Comparison of ENCODE assay signal across 23 cellular contexts in genomic region chr6:79145301-79145700, GRCh38.
"Had no signal": no experiment of that assay in that cellular context is flagged by ENCODE, and none has a peak within 500 bp of the region (broad histone marks: within the 10 kb centered on the region; RNA-seq: fewer than 3 reads in every experiment).

No MANE protein-coding gene starts in this region.

- H3K9ac ChIP-seq: KMS-11 had no signal

- H3K4me3 ChIP-seq: K562, SJSA1, SK-N-MC had no signal

- H3K4me2 ChIP-seq: KMS-11 had no signal

- H3K27ac ChIP-seq: KMS-11, SJSA1, SK-N-MC had no signal

- DNase-seq: IMR-90, Kasumi-1, MM.1S, NCI-H1092 treated with DMSO at 0.1 percent for 48 hours, NCI-H1436, NCI-H187, NCI-H2029, NCI-H2081 treated with DMSO at 0.1 percent for 48 hours, NCI-H2171, NCI-H226, NCI-H446, NCI-H510A, NCI-H524 treated with DMSO at 0.1 percent for 48 hours, NCI-H69, NCI-H774, Right ventricle myocardium superior, RPMI8226, SIG-M5 had no signal

- H3K4me1 ChIP-seq: SJSA1 had no signal

- H3K36me3 ChIP-seq: SJSA1 had no signal

- H3K9me3 ChIP-seq: SJSA1 had no signal

- ATAC-seq: HepG2, K562 had no signal
